Comparison of ENCODE assay signal across 9 cellular contexts in genomic region chr1:158179301-158180041, GRCh38. TPM values are rescaled to one million over a fixed set of nuclear protein-coding genes. Genes with fewer than 3 reads are reported as not detected.
DNase-seq lines count a peak whose midpoint lies in the region; ATAC-seq, FAIRE-seq and TF ChIP-seq lines count a peak whose summit lies in the region.
"Had no signal": no experiment of that assay in that cellular context is flagged by ENCODE, and none has a peak within 500 bp of the region (broad histone marks: within the 10 kb centered on the region; RNA-seq: fewer than 3 reads in every experiment).

No MANE protein-coding gene starts in this region.

- no peak overlapping the region for H3K27ac ChIP-seq in transverse colon
- H3K27ac ChIP-seq in left lung: no peak overlapping the region

- peaks cover 30% of the 10 kb centered on the region for H3K27me3 ChIP-seq in transverse colon
- peaks cover 12 to 60% of the 10 kb centered on the region in 2 donors for H3K27me3 ChIP-seq in left lung

- no peak for DNase-seq in activated T-cell treated with anti-CD3 and anti-CD28 coated beads, Interleukin-2, amount 50 U/mL, for 72 hours
- DNase-seq in activated T-cell treated with anti-CD3 and anti-CD28 coated beads, Interleukin-2, amount 50 U/mL, for 24 hours: no peak
- DNase-seq in SKM-1 treated with dmso at 0.1 percent for 144 hours (lab: John Stamatoyannopoulos, UW; ENCODE audit: unreplicated experiment): peak; percentile 87
- peak; percentile 32 for DNase-seq in transverse colon
- no peak for DNase-seq in HTR-8/SVneo (ENCODE audit: insufficient read length, low spot score)
- DNase-seq in left lung: no peak
- DNase-seq in NCI-H748 (lab: John Stamatoyannopoulos, UW; ENCODE audit: unreplicated experiment): no peak

- no peak for ATAC-seq in activated T-cell treated with anti-CD3 and anti-CD28 coated beads, Interleukin-2, amount 50 U/mL, for 72 hours (replicated peaks in 1 of 2)
- ATAC-seq in HG03025 (IDR thresholded peaks at IDR 0.05; ENCODE audit: low FRiP score, unreplicated experiment): peak; percentile 91
- ATAC-seq in left lung: no peak

- no peak for TF ChIP-seq POLR2A in transverse colon (IDR thresholded peaks at IDR 0.05)

- TF ChIP-seq CTCF in transverse colon (IDR thresholded peaks at IDR 0.05) (no peak), left lung (IDR thresholded peaks at IDR 0.05) (no peak)

- WGBS in transverse colon (ENCODE audit: low coverage in 1 of 2), 2 donors: 58 to 64% methylated on average over 3 to 4 of the region's 4 CpGs

- H3K4me1 ChIP-seq in transverse colon (peaks cover 0 to 48% (median 17%) of the 10 kb centered on the region in 4 donors), left lung (peaks cover 3 to 39% of the 10 kb centered on the region in 2 donors)

- peaks cover 8% of the 10 kb centered on the region for H3K4me1 Mint-ChIP-seq in activated T-cell treated with anti-CD3 and anti-CD28 coated beads, Interleukin-2, amount 50 U/mL, for 72 hours (ENCODE audit: low read depth)
- peaks cover 16% of the 10 kb centered on the region for H3K4me1 Mint-ChIP-seq in activated T-cell treated with anti-CD3 and anti-CD28 coated beads, Interleukin-2, amount 50 U/mL, for 24 hours (ENCODE audit: low read depth)

- no peak overlapping the region for H3K27ac Mint-ChIP-seq in activated T-cell treated with anti-CD3 and anti-CD28 coated beads, Interleukin-2, amount 50 U/mL, for 72 hours
- H3K27ac Mint-ChIP-seq in activated T-cell treated with anti-CD3 and anti-CD28 coated beads, Interleukin-2, amount 50 U/mL, for 24 hours: no peak overlapping the region

- H3K4me3 Mint-ChIP-seq in activated T-cell treated with anti-CD3 and anti-CD28 coated beads, Interleukin-2, amount 50 U/mL, for 72 hours: peak overlapping the region; percentile 25 to 67
- no peak overlapping the region for H3K4me3 Mint-ChIP-seq in activated T-cell treated with anti-CD3 and anti-CD28 coated beads, Interleukin-2, amount 50 U/mL, for 24 hours

- in situ Hi-C loops in transverse colon (cut with MboI; ENCODE audit: low pct_ligation_motif_present in 1 of 4, low pct_unique_long_range_greater_than_20kb in 1 of 4, low sequenced_read_pairs in 3 of 4): no loop called here

- TF ChIP-seq EP300 in transverse colon (IDR thresholded peaks at IDR 0.05; ENCODE audit: low read depth): no peak

- intact Hi-C loops in transverse colon (cut with DNase I; ENCODE audit: low total_unique reads) (no loop called here), left lung (cut with DNase I) (no loop called here)

- no peaks in the 10 kb centered on the region for H3K9me3 Mint-ChIP-seq in activated T-cell treated with anti-CD3 and anti-CD28 coated beads, Interleukin-2, amount 50 U/mL, for 72 hours
- H3K9me3 Mint-ChIP-seq in activated T-cell treated with anti-CD3 and anti-CD28 coated beads, Interleukin-2, amount 50 U/mL, for 24 hours: no peaks in the 10 kb centered on the region

- peaks cover 0 to 3% of the 10 kb centered on the region in 2 donors for H3K36me3 Mint-ChIP-seq in activated T-cell treated with anti-CD3 and anti-CD28 coated beads, Interleukin-2, amount 50 U/mL, for 72 hours (ENCODE audit: insufficient read depth in 2 of 2)
- no peaks in the 10 kb centered on the region for H3K36me3 Mint-ChIP-seq in activated T-cell treated with anti-CD3 and anti-CD28 coated beads, Interleukin-2, amount 50 U/mL, for 24 hours (ENCODE audit: low read depth)

- H3K9me3 ChIP-seq in transverse colon (no peaks in the 10 kb centered on the region), left lung (no peaks in the 10 kb centered on the region)

- H3K36me3 ChIP-seq in transverse colon (no peaks in the 10 kb centered on the region), left lung (no peaks in the 10 kb centered on the region)

- no peak overlapping the region for H3K4me3 ChIP-seq in transverse colon
- H3K4me3 ChIP-seq in left lung: no peak overlapping the region

- peaks cover 70% of the 10 kb centered on the region for H3K27me3 Mint-ChIP-seq in activated T-cell treated with anti-CD3 and anti-CD28 coated beads, Interleukin-2, amount 50 U/mL, for 72 hours (ENCODE audit: low read depth)
- H3K27me3 Mint-ChIP-seq in activated T-cell treated with anti-CD3 and anti-CD28 coated beads, Interleukin-2, amount 50 U/mL, for 24 hours: peaks cover 84% of the 10 kb centered on the region

- FAIRE-seq in HTR-8/SVneo (lab: Jason Lieb, UNC): no peak
- FAIRE-seq: frontal cortex had no signal

RNA-seq across cellular contexts. Expression of gene CD1D, which starts 1.2 kb away (rescaled TPM):
- total RNA-seq in activated T-cell treated with anti-CD3 and anti-CD28 coated beads, Interleukin-2, amount 50 U/mL, for 72 hours: not detected
- 10 to 100 TPM in 1 of 4 donors, 1 to 10 TPM in 3; 1.4 to 11.2 (median 4.1) TPM for total RNA-seq in transverse colon
- 1 to 10 TPM; 1.9 to 3.6 TPM for total RNA-seq in left lung

Comparison
In these comparisons a context has a peak if more than half of its experiments do, and no peak if none do; other contexts are left out.
1. DNase-seq: peak in SKM-1 treated with dmso at 0.1 percent for 144 hours (single experiment) and transverse colon (single experiment); none in activated T-cell treated with anti-CD3 and anti-CD28 coated beads, Interleukin-2, amount 50 U/mL, for 72 hours (0 of 2), activated T-cell treated with anti-CD3 and anti-CD28 coated beads, Interleukin-2, amount 50 U/mL, for 24 hours (single experiment), HTR-8/SVneo (single experiment), left lung (0 of 2) and NCI-H748 (single experiment).